ENCODE assay signal across 11 cellular contexts in the genomic region with DNA sequence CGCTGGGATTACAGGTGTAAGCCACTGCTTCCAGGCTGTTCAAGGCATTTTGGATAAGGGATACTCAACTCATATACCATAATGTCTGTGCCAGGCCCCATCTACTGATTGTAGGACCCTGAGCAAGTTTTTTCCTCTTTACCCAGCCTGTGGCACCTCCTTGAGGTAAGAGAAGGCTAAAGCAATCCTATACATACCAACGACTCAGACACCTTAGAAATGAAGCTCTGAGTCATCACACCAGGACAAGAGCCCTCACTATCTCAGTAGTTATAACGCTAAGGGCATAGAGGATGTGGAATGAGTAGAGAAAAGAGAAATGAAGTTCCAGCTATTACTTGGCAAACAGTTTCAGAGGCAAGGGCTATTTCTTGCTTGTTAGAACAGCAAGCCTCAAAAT. TPM values are rescaled to one million over a fixed set of nuclear protein-coding genes. Genes with fewer than 3 reads are reported as not detected.
DNase-seq lines count a peak whose midpoint lies in the region; ATAC-seq and TF ChIP-seq lines count a peak whose summit lies in the region.
"Had no signal": no experiment of that assay in that cellular context is flagged by ENCODE, and none has a peak within 500 bp of the region (broad histone marks: within the 10 kb centered on the region; RNA-seq: fewer than 3 reads in every experiment).

No MANE protein-coding gene starts in this region.

- POLR2A ChIA-PET in AG04450 (lab: Yijun Ruan, JAX) = interaction anchor here (0.5 kb wide), 1 partner anchor 110 kb away, joined by 8 read pairs; no protein-coding TSS in a partner anchor
- POLR2A ChIA-PET in Panc1 (lab: Charles Lee) = no interaction called here
- POLR2A ChIA-PET in CD4-positive, alpha-beta memory T cell (lab: Charles Lee; ENCODE audit: partially characterized antibody) = no interaction called here

- in situ Hi-C loops in Panc1 (cut with HindIII; ENCODE audit: low pct_unique_long_range_greater_than_20kb, low sequenced_read_pairs) = no loop called here

- CTCF ChIA-PET in AG04450 (lab: Charles Lee) = interaction anchor here (0.6 kb wide), 2 partner anchors 17 to 264 kb away, joined by 3 to 4 read pairs; a partner anchor contains a TSS
- CTCF ChIA-PET in Panc1 (lab: Charles Lee) = interaction anchor here (0.5 to 1.1 kb wide), 4 partner anchors 26 to 225 kb away, joined by 3 to 4 read pairs (median 4); no protein-coding TSS in a partner anchor
- CTCF ChIA-PET in CD4-positive, alpha-beta memory T cell (lab: Charles Lee; ENCODE audit: partially characterized antibody) = no interaction called here

- H3K9me3 ChIP-seq in AG04450 (ENCODE audit: control insufficient read depth, insufficient read depth, low read length) = no peaks in the 10 kb centered on the region
- H3K9me3 ChIP-seq in Panc1 (ENCODE audit: control insufficient read depth, insufficient read depth, low read depth, low read length) = no peaks in the 10 kb centered on the region
- no peaks in the 10 kb centered on the region for H3K9me3 ChIP-seq in CD4-positive, alpha-beta memory T cell (ENCODE audit: control insufficient read depth in 1 of 2, low read length in 2 of 2)
- H3K9me3 ChIP-seq: HAP-1 had no signal

- ATAC-seq in Panc1 (peak; percentile 72; the same call in 1 of the 2 replicates), esophagus mucosa (peak; percentile 43), GM18909 (IDR thresholded peaks at IDR 0.05; ENCODE audit: poor library complexity, unreplicated experiment) (no peak), HG02798 (IDR thresholded peaks at IDR 0.05; ENCODE audit: poor library complexity, unreplicated experiment) (no peak)

- intact Hi-C loops in Panc1 (cut with micrococcal nuclease; ENCODE audit: unreplicated experiment) = no loop called here
- intact Hi-C loops in CD4-positive, alpha-beta memory T cell (cut with micrococcal nuclease) = no loop called here

- H3K27ac ChIP-seq in AG04450 (ENCODE audit: low read depth, low read length) (no peak overlapping the region), Panc1 (ENCODE audit: low read length) (no peak overlapping the region)
- no peak overlapping the region for H3K27ac ChIP-seq in CD4-positive, alpha-beta memory T cell (ENCODE audit: low read depth, low read length)

- no peaks in the 10 kb centered on the region for H3K36me3 Mint-ChIP-seq in CD4-positive, alpha-beta memory T cell

- no peaks in the 10 kb centered on the region for H3K27me3 Mint-ChIP-seq in CD4-positive, alpha-beta memory T cell

- H3K4me3 Mint-ChIP-seq in CD4-positive, alpha-beta memory T cell = no peak overlapping the region
- H3K4me3 Mint-ChIP-seq: T-helper 1 cell treated with Interleukin-12 subunit alpha and Interleukin-12 subunit beta and Interleukin-4 antibody, amounts not matched to agents 30 μg/mL and 1 μg/mL, for 36 hours had no signal

- peak overlapping the region in 1 of 7 donors; percentile 84 for H3K27ac Mint-ChIP-seq in CD4-positive, alpha-beta memory T cell
- H3K27ac Mint-ChIP-seq: T-helper 1 cell treated with Interleukin-12 subunit alpha and Interleukin-12 subunit beta and Interleukin-4 antibody, amounts not matched to agents 30 μg/mL and 1 μg/mL, for 36 hours had no signal

- no peaks in the 10 kb centered on the region for H3K4me1 ChIP-seq in Panc1 (ENCODE audit: control insufficient read depth, insufficient read depth, low read length)
- peaks cover 14% of the 10 kb centered on the region for H3K4me1 ChIP-seq in CD4-positive, alpha-beta memory T cell (ENCODE audit: insufficient read depth, low read length)
- H3K4me1 ChIP-seq: HAP-1 had no signal

- H3K27me3 ChIP-seq in AG04450 (ENCODE audit: control insufficient read depth, insufficient read depth, low read length) (no peaks in the 10 kb centered on the region), Panc1 (ENCODE audit: control insufficient read depth, insufficient read depth, low read length) (no peaks in the 10 kb centered on the region)
- H3K27me3 ChIP-seq in CD4-positive, alpha-beta memory T cell (ENCODE audit: insufficient read depth, low read length) = no peaks in the 10 kb centered on the region

- no peak for DNase-seq in AG04450 (ENCODE audit: low read depth, low spot score)
- no peak for DNase-seq in Panc1 (ENCODE audit: low read depth, low spot score)
- no peak for DNase-seq in CD4-positive, alpha-beta memory T cell
- no peak for DNase-seq in NCI-H510A treated with DMSO at 0.1 percent for 48 hours (lab: John Stamatoyannopoulos, UW)
- DNase-seq: stimulated activated CD8-positive, alpha-beta memory T cell treated with anti-CD3 and anti-CD28 coated beads, Interleukin-4, amount 100 ng/mL, for 48 hours had no signal

- no peaks in the 10 kb centered on the region for H3K9me3 Mint-ChIP-seq in CD4-positive, alpha-beta memory T cell
- H3K9me3 Mint-ChIP-seq: T-helper 1 cell treated with Interleukin-12 subunit alpha and Interleukin-12 subunit beta and Interleukin-4 antibody, amounts not matched to agents 30 μg/mL and 1 μg/mL, for 36 hours had no signal

- no peaks in the 10 kb centered on the region for H3K36me3 ChIP-seq in Panc1 (ENCODE audit: control insufficient read depth, insufficient read depth, low read length)
- H3K36me3 ChIP-seq in CD4-positive, alpha-beta memory T cell (ENCODE audit: insufficient read depth, low read length) = no peaks in the 10 kb centered on the region
- H3K36me3 ChIP-seq: HAP-1 had no signal

- H3K4me3 ChIP-seq in AG04450 (ENCODE audit: low read depth, low read length) = no peak overlapping the region
- H3K4me3 ChIP-seq in Panc1 (ENCODE audit: low read depth in 2 of 2, low read length in 2 of 2) = no peak overlapping the region
- H3K4me3 ChIP-seq in CD4-positive, alpha-beta memory T cell (ENCODE audit: low read length in 2 of 2) = no peak overlapping the region
- H3K4me3 ChIP-seq: HAP-1 had no signal

- peak; percentile 29 for TF ChIP-seq CTCF in AG04450 (IDR thresholded peaks at IDR 0.05; ENCODE audit: low read depth, low read length)
- peak; percentile 21; the same call in 1 of the 3 replicates for TF ChIP-seq CTCF in GM12872 (IDR thresholded peaks at IDR 0.05; ENCODE audit: insufficient read depth, low read depth, low read length)
- no peak for TF ChIP-seq CTCF in Panc1 (IDR thresholded peaks at IDR 0.05)

- H3K4me1 Mint-ChIP-seq in CD4-positive, alpha-beta memory T cell = peaks cover 18 to 31% (median 25%) of the 10 kb centered on the region in 4 donors

- no TSS peak for BruUV-seq in Panc1 (replicated peaks; lab: Mats Ljungman, UMichigan)

RNA-seq across cellular contexts. Expression of a gene that starts 16.9 kb away (rescaled TPM):
- polyA plus RNA-seq in AG04450 (2011; rRNA removed) = 39.5 and 39.8 TPM in 2 replicates
- 38.2 and 41.4 TPM in 2 replicates for polyA minus RNA-seq in AG04450 (2011; rRNA and poly(A)+ RNA removed)
- total RNA-seq in Panc1 (2021; ENCODE audit: unreplicated experiment) (36.0 TPM), esophagus mucosa (15.3 TPM)
- 26.2 TPM for polyA plus RNA-seq in Panc1 (2012; ENCODE audit: insufficient read length)
- 10 to 100 TPM; 36.1 to 36.2 TPM for total RNA-seq in CD4-positive, alpha-beta memory T cell
- polyA plus RNA-seq in CD4-positive, alpha-beta memory T cell = 10 to 100 TPM; 53.2 to 73.4 TPM

RNA-seq across cellular contexts. Expression of a gene that starts 44.6 kb away (rescaled TPM):
- polyA plus RNA-seq in AG04450 (2011; rRNA removed) = 6.0 and 8.7 TPM in 2 replicates
- 2.9 and 4.2 TPM in 2 replicates for polyA minus RNA-seq in AG04450 (2011; rRNA and poly(A)+ RNA removed)
- 27.2 TPM for total RNA-seq in Panc1 (2021; ENCODE audit: unreplicated experiment)
- 13.2 TPM for polyA plus RNA-seq in Panc1 (2012; ENCODE audit: insufficient read length)
- total RNA-seq in esophagus mucosa = 8.9 TPM
- 10 to 100 TPM; 12.8 to 14.3 TPM for total RNA-seq in CD4-positive, alpha-beta memory T cell
- polyA plus RNA-seq in CD4-positive, alpha-beta memory T cell = 1 to 10 TPM; 6.1 to 8.2 TPM

Comparison
In these comparisons a context has a peak if more than half of its experiments do, and no peak if none do; other contexts are left out.
1. ATAC-seq: peak in Panc1 (single experiment) and esophagus mucosa (single experiment); none in GM18909 (single experiment) and HG02798 (single experiment).